8 cellular contexts compared by ENCODE assay signal in genomic region chr5:112160652-112161391, GRCh38.
DNase-seq lines count a peak whose midpoint lies in the region; ATAC-seq and TF ChIP-seq lines count a peak whose summit lies in the region.

No MANE protein-coding gene starts in this region.

- peak overlapping the region; percentile 60 for H3K27ac ChIP-seq in CD4-positive, CD25-positive, alpha-beta regulatory T cell (ENCODE audit: insufficient read depth, low read length, poor library complexity, severe bottlenecking)
- H3K27ac ChIP-seq in liver (ENCODE audit: low read depth in 1 of 2, low read length in 2 of 2): peak overlapping the region; percentile 79 to 81

- ATAC-seq in CD4-positive, CD25-positive, alpha-beta regulatory T cell (ENCODE audit: low read depth in 2 of 2): peak; percentile 98 to 99
- peak; percentile 97 for ATAC-seq in GM19328 (IDR thresholded peaks at IDR 0.05; ENCODE audit: unreplicated experiment)
- peak; percentile 83 for ATAC-seq in HG03469 (IDR thresholded peaks at IDR 0.05; ENCODE audit: unreplicated experiment)

- H3K27me3 ChIP-seq in CD4-positive, CD25-positive, alpha-beta regulatory T cell (ENCODE audit: control insufficient read depth, insufficient read depth, low read length): no peaks in the 10 kb centered on the region
- no peaks in the 10 kb centered on the region for H3K27me3 ChIP-seq in liver (ENCODE audit: control insufficient read depth in 4 of 4, insufficient read depth in 4 of 4, low read length in 3 of 4)

- peaks cover 18% of the 10 kb centered on the region for H3K4me1 ChIP-seq in CD4-positive, CD25-positive, alpha-beta regulatory T cell (ENCODE audit: control insufficient read depth, insufficient read depth, low read length, poor library complexity, severe bottlenecking)
- H3K4me1 ChIP-seq in liver (ENCODE audit: control insufficient read depth in 4 of 4, insufficient read depth in 4 of 4, low read length in 3 of 4): peaks cover 2 to 18% (median 12%) of the 10 kb centered on the region in 4 donors

- TF ChIP-seq CTCF in liver (IDR thresholded peaks at IDR 0.05; ENCODE audit: low read depth, low read length, missing input control): peak; percentile 100

- CTCF ChIA-PET in activated CD4-positive, alpha-beta T cell treated with anti-CD3 and anti-CD28 coated beads, Interleukin-2, amount 10 ng/mL, durations not matched to agents 7 days and 5 days (lab: Charles Lee): interaction anchor here (0.6 to 3.3 kb wide), 8 partner anchors 8 to 629 kb away, joined by 3 to 20 read pairs (median 7); partner anchors contain the start of gene NREP

- no peaks in the 10 kb centered on the region for H3K9me3 ChIP-seq in CD4-positive, CD25-positive, alpha-beta regulatory T cell (ENCODE audit: control insufficient read depth in 2 of 2, low read length in 2 of 2)
- H3K9me3 ChIP-seq in liver (ENCODE audit: control insufficient read depth in 4 of 4, low read length in 3 of 4): no peaks in the 10 kb centered on the region

- peak overlapping the region; percentile 37 to 90 for H3K9ac ChIP-seq in liver (ENCODE audit: low read depth in 1 of 2, low read length in 2 of 2)

- H3K4me1 Mint-ChIP-seq in CD4-positive, CD25-positive, alpha-beta regulatory T cell: peaks cover 8 to 33% (median 19%) of the 10 kb centered on the region in 4 donors
- H3K4me1 Mint-ChIP-seq in activated CD4-positive, alpha-beta T cell treated with anti-CD3 and anti-CD28 coated beads, Interleukin-2, amount 10 ng/mL, durations not matched to agents 7 days and 5 days: peaks cover 25% of the 10 kb centered on the region

- peaks cover 0 to 2% (median 0%) of the 10 kb centered on the region in 7 donors for H3K9me3 Mint-ChIP-seq in CD4-positive, CD25-positive, alpha-beta regulatory T cell
- no peaks in the 10 kb centered on the region for H3K9me3 Mint-ChIP-seq in activated CD4-positive, alpha-beta T cell treated with anti-CD3 and anti-CD28 coated beads, Interleukin-2, amount 10 ng/mL, durations not matched to agents 7 days and 5 days

- peaks cover 16% of the 10 kb centered on the region for H3K36me3 Mint-ChIP-seq in CD4-positive, CD25-positive, alpha-beta regulatory T cell
- peaks cover 27% of the 10 kb centered on the region for H3K36me3 Mint-ChIP-seq in activated CD4-positive, alpha-beta T cell treated with anti-CD3 and anti-CD28 coated beads, Interleukin-2, amount 10 ng/mL, durations not matched to agents 7 days and 5 days (ENCODE audit: low read depth)

- DNase-seq in CD4-positive, CD25-positive, alpha-beta regulatory T cell: peak; percentile 75 to 93 (median 91)
- peak; percentile 53 for DNase-seq in NCI-H526 treated with DMSO at 0.1 percent for 48 hours (lab: John Stamatoyannopoulos, UW)
- peak; percentile 89 for DNase-seq in activated CD4-positive, alpha-beta T cell treated with anti-CD3 and anti-CD28 coated beads, Interleukin-2, amount 10 ng/mL, durations not matched to agents 7 days and 5 days
- DNase-seq in dedifferentiated amniotic fluid mesenchymal stem cell (ENCODE audit: extremely low spot score): peak; percentile 92
- DNase-seq in stimulated activated CD4-positive, alpha-beta T cell treated with anti-CD3 and anti-CD28 coated beads, Interleukin-4, amount 100 ng/mL, for 1 hour: peak; percentile 92

- peak overlapping the region; percentile 85 to 97 (median 95) for H3K4me3 Mint-ChIP-seq in CD4-positive, CD25-positive, alpha-beta regulatory T cell
- H3K4me3 Mint-ChIP-seq in activated CD4-positive, alpha-beta T cell treated with anti-CD3 and anti-CD28 coated beads, Interleukin-2, amount 10 ng/mL, durations not matched to agents 7 days and 5 days: peak overlapping the region; percentile 90

- POLR2A ChIA-PET in activated CD4-positive, alpha-beta T cell treated with anti-CD3 and anti-CD28 coated beads, Interleukin-2, amount 10 ng/mL, durations not matched to agents 7 days and 5 days (lab: Charles Lee): interaction anchor here (0.6 kb wide), 1 partner anchor 77 kb away, joined by 6 read pairs; no protein-coding TSS in a partner anchor

- H3K27ac Mint-ChIP-seq in CD4-positive, CD25-positive, alpha-beta regulatory T cell: peak overlapping the region; percentile 83 to 95 (median 95)
- H3K27ac Mint-ChIP-seq in activated CD4-positive, alpha-beta T cell treated with anti-CD3 and anti-CD28 coated beads, Interleukin-2, amount 10 ng/mL, durations not matched to agents 7 days and 5 days: peak overlapping the region; percentile 89

- peak; percentile 70 to 78 for TF ChIP-seq RAD21 in liver (IDR thresholded peaks at IDR 0.05)

- H3K36me3 ChIP-seq in CD4-positive, CD25-positive, alpha-beta regulatory T cell (ENCODE audit: control insufficient read depth, insufficient read depth, low read length): peaks cover 32% of the 10 kb centered on the region
- peaks cover 8 to 27% (median 15%) of the 10 kb centered on the region in 4 donors for H3K36me3 ChIP-seq in liver (ENCODE audit: control insufficient read depth in 4 of 4, insufficient read depth in 3 of 4, low read depth in 1 of 4, low read length in 3 of 4)

- under 1% methylated on average over 55 of the region's 55 CpGs for WGBS in liver

- H3K27me3 Mint-ChIP-seq in CD4-positive, CD25-positive, alpha-beta regulatory T cell: peaks cover 15% of the 10 kb centered on the region
- H3K27me3 Mint-ChIP-seq in activated CD4-positive, alpha-beta T cell treated with anti-CD3 and anti-CD28 coated beads, Interleukin-2, amount 10 ng/mL, durations not matched to agents 7 days and 5 days: peaks cover 3% of the 10 kb centered on the region

- H3K4me3 ChIP-seq in CD4-positive, CD25-positive, alpha-beta regulatory T cell (ENCODE audit: low read depth, low read length): peak overlapping the region; percentile 90
- H3K4me3 ChIP-seq in liver (ENCODE audit: low read depth in 1 of 3, low read length in 3 of 3): peak overlapping the region; percentile 68 to 82 (median 77)

TF ChIP-seq in liver, 16 proteins besides CTCF, POLR2A, EP300 and RAD21:
- TF ChIP-seq HNF4G (IDR thresholded peaks at IDR 0.05) (no peak), YY1 (IDR thresholded peaks at IDR 0.05) (peak; percentile 84), GABPA (IDR thresholded peaks at IDR 0.05 in 1 of 2, conservative IDR thresholded peaks at IDR 0.05 in 1 of 2) (peak in 1 of 2 donors; percentile 73), HNF4A (conservative IDR thresholded peaks at IDR 0.05) (peak in 1 of 2 donors; percentile 27), TAF1 (conservative IDR thresholded peaks at IDR 0.05) (peak; percentile 98), ATF3 (IDR thresholded peaks at IDR 0.05) (peak; percentile 28), RXRA (IDR thresholded peaks at IDR 0.05) (peak; percentile 42 to 51), NR2F2 (IDR thresholded peaks at IDR 0.05) (no peak), SP1 (IDR thresholded peaks at IDR 0.05) (peak; percentile 83), FOXA2 (IDR thresholded peaks at IDR 0.05) (peak; percentile 56), ZBTB33 (IDR thresholded peaks at IDR 0.05) (no peak), EGR1 (IDR thresholded peaks at IDR 0.05; ENCODE audit: low read depth in 2 of 2) (peak in 1 of 2 donors; percentile 63), JUND (IDR thresholded peaks at IDR 0.05) (peak in 1 of 2 donors; percentile 42), REST (IDR thresholded peaks at IDR 0.05) (peak; percentile 96), MAX (IDR thresholded peaks at IDR 0.05) (peak; percentile 85), FOXA1 (IDR thresholded peaks at IDR 0.05) (peak; percentile 65)

Comparison
In these comparisons a context has a peak if more than half of its experiments do, and no peak if none do; other contexts are left out.
1. Peak in every context shown above with its lines: DNase-seq, ATAC-seq, H3K4me3 ChIP-seq and H3K27ac ChIP-seq.